ENCODE assay signal across 21 cellular contexts in the genomic region with DNA sequence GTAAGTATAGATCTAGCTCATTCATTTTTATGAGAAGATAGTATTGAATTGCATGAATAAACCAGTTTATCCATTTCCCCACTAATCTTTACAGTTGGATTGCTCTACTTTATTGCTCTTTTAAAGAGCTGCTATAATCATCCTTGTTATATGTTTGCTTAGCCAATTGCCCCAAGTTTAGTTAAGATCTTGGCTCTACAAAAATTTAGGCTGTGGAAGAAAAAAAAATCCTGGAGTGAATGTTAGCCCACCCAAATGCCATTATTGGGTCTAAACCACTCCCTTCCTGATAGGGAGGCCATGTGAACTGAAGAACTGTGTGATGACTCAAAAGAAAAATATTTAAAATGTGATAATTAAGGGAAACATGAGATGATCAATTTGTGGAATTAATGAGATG. TPM values are rescaled to one million over a fixed set of nuclear protein-coding genes. Genes with fewer than 3 reads are reported as not detected.
DNase-seq lines count a peak whose midpoint lies in the region; ATAC-seq, FAIRE-seq and TF ChIP-seq lines count a peak whose summit lies in the region.
"Had no signal": no experiment of that assay in that cellular context is flagged by ENCODE, and none has a peak within 500 bp of the region (broad histone marks: within the 10 kb centered on the region; RNA-seq: fewer than 3 reads in every experiment).

No MANE protein-coding gene starts in this region.

- H3K36me3 ChIP-seq in SK-N-MC (ENCODE audit: insufficient read depth, low read length) (no peaks in the 10 kb centered on the region), mesodermal cell (ENCODE audit: control insufficient read depth, insufficient read depth, low read length) (peaks cover 12% of the 10 kb centered on the region)
- H3K36me3 ChIP-seq: HAP-1, tibial artery had no signal

- no peak for FAIRE-seq in A549 (lab: Jason Lieb, UNC)
- FAIRE-seq: GM19239 had no signal

- ATAC-seq in A549, result no peak
- ATAC-seq in activated CD8-positive, alpha-beta memory T cell treated with anti-CD3 and anti-CD28 coated beads, Interleukin-2, amount 10 ng/mL, durations not matched to agents 7 days and 5 days, result no peak
- ATAC-seq: right cardiac atrium had no signal

- TF ChIP-seq EP300 in A549 (IDR thresholded peaks at IDR 0.05), result no peak

- CTCF ChIA-PET in A549 (lab: Yijun Ruan, JAX), result interaction anchor here (1.1 kb wide), 1 partner anchor 401 kb away, joined by 4 read pairs; no protein-coding TSS in a partner anchor
- CTCF ChIA-PET in activated CD8-positive, alpha-beta memory T cell treated with anti-CD3 and anti-CD28 coated beads, Interleukin-2, amount 10 ng/mL, durations not matched to agents 7 days and 5 days (lab: Charles Lee), result no interaction called here
- CTCF ChIA-PET in activated CD4-positive, alpha-beta memory T cell treated with anti-CD3 and anti-CD28 coated beads, Interleukin-2, amount 10 ng/mL, durations not matched to agents 7 days and 5 days (lab: Charles Lee), result interaction anchor here (0.9 to 1.1 kb wide), 3 partner anchors 10 to 444 kb away, joined by 3 read pairs; no protein-coding TSS in a partner anchor

- TF ChIP-seq CTCF in A549 (IDR thresholded peaks at IDR 0.05), result no peak

- H3K9me3 Mint-ChIP-seq in activated CD8-positive, alpha-beta memory T cell treated with anti-CD3 and anti-CD28 coated beads, Interleukin-2, amount 10 ng/mL, durations not matched to agents 7 days and 5 days (ENCODE audit: low read depth), result no peaks in the 10 kb centered on the region
- H3K9me3 Mint-ChIP-seq in activated CD4-positive, alpha-beta memory T cell treated with anti-CD3 and anti-CD28 coated beads, Interleukin-2, amount 10 ng/mL, durations not matched to agents 7 days and 5 days, result no peaks in the 10 kb centered on the region

- peak overlapping the region; percentile 87; the same call in 2 of the 3 replicates for H3K4me2 ChIP-seq in A549

- no peaks in the 10 kb centered on the region for H3K36me3 Mint-ChIP-seq in activated CD8-positive, alpha-beta memory T cell treated with anti-CD3 and anti-CD28 coated beads, Interleukin-2, amount 10 ng/mL, durations not matched to agents 7 days and 5 days
- H3K36me3 Mint-ChIP-seq in activated CD4-positive, alpha-beta memory T cell treated with anti-CD3 and anti-CD28 coated beads, Interleukin-2, amount 10 ng/mL, durations not matched to agents 7 days and 5 days (ENCODE audit: low read depth), result no peaks in the 10 kb centered on the region

- no peak overlapping the region for H3K27ac ChIP-seq in A549
- no peak overlapping the region for H3K27ac ChIP-seq in SK-N-MC
- peak overlapping the region; percentile 74 for H3K27ac ChIP-seq in mesodermal cell (ENCODE audit: low read depth, low read length, severe bottlenecking)
- H3K27ac ChIP-seq: tibial artery had no signal

- H3K4me1 ChIP-seq in A549 (peaks cover 33% of the 10 kb centered on the region), mesodermal cell (ENCODE audit: control insufficient read depth, insufficient read depth, low read length, poor library complexity, severe bottlenecking) (peaks cover 15% of the 10 kb centered on the region)

- H3K4me3 ChIP-seq in A549 (no peak overlapping the region), SK-N-MC (no peak overlapping the region; the same call in 1 of the 2 replicates), mesodermal cell (ENCODE audit: extremely low read depth, insufficient read depth, low read length, poor library complexity, severe bottlenecking) (no peak overlapping the region)
- H3K4me3 ChIP-seq: HAP-1, tibial artery had no signal

- H3K4me3 Mint-ChIP-seq in activated CD8-positive, alpha-beta memory T cell treated with anti-CD3 and anti-CD28 coated beads, Interleukin-2, amount 10 ng/mL, durations not matched to agents 7 days and 5 days, result no peak overlapping the region
- H3K4me3 Mint-ChIP-seq in activated CD4-positive, alpha-beta memory T cell treated with anti-CD3 and anti-CD28 coated beads, Interleukin-2, amount 10 ng/mL, durations not matched to agents 7 days and 5 days, result no peak overlapping the region
- H3K4me3 Mint-ChIP-seq: CD4-positive, alpha-beta memory T cell had no signal

- intact Hi-C loops in posterior vena cava (cut with DNase I), result no loop called here

- H3K9me3 ChIP-seq in A549 (no peaks in the 10 kb centered on the region), SK-N-MC (ENCODE audit: low read depth, low read length) (no peaks in the 10 kb centered on the region), mesodermal cell (ENCODE audit: control insufficient read depth, low read length) (no peaks in the 10 kb centered on the region)
- H3K9me3 ChIP-seq: HAP-1, tibial artery had no signal

- peaks cover 4% of the 10 kb centered on the region for H3K27me3 Mint-ChIP-seq in activated CD8-positive, alpha-beta memory T cell treated with anti-CD3 and anti-CD28 coated beads, Interleukin-2, amount 10 ng/mL, durations not matched to agents 7 days and 5 days
- H3K27me3 Mint-ChIP-seq in activated CD4-positive, alpha-beta memory T cell treated with anti-CD3 and anti-CD28 coated beads, Interleukin-2, amount 10 ng/mL, durations not matched to agents 7 days and 5 days, result peaks cover 5% of the 10 kb centered on the region

- H3K27ac Mint-ChIP-seq in activated CD8-positive, alpha-beta memory T cell treated with anti-CD3 and anti-CD28 coated beads, Interleukin-2, amount 10 ng/mL, durations not matched to agents 7 days and 5 days, result no peak overlapping the region
- H3K27ac Mint-ChIP-seq in activated CD4-positive, alpha-beta memory T cell treated with anti-CD3 and anti-CD28 coated beads, Interleukin-2, amount 10 ng/mL, durations not matched to agents 7 days and 5 days, result no peak overlapping the region

- TF ChIP-seq POLR2A in A549 (IDR thresholded peaks at IDR 0.05; ENCODE audit: low read length), result no peak

- peak overlapping the region; percentile 43 for H3K9ac ChIP-seq in SK-N-MC (ENCODE audit: insufficient read length)

- TF ChIP-seq RAD21 in A549 (conservative IDR thresholded peaks at IDR 0.05 in 1 of 2, IDR thresholded peaks at IDR 0.05 in 1 of 2), result no peak

- POLR2A ChIA-PET in A549 (lab: Yijun Ruan, JAX), result no interaction called here
- POLR2A ChIA-PET in activated CD4-positive, alpha-beta memory T cell treated with anti-CD3 and anti-CD28 coated beads, Interleukin-2, amount 10 ng/mL, durations not matched to agents 7 days and 5 days (lab: Charles Lee), result interaction anchor here (1.1 kb wide), 1 partner anchor 489 kb away, joined by 3 read pairs; no protein-coding TSS in a partner anchor

- H3K4me1 Mint-ChIP-seq in activated CD8-positive, alpha-beta memory T cell treated with anti-CD3 and anti-CD28 coated beads, Interleukin-2, amount 10 ng/mL, durations not matched to agents 7 days and 5 days, result peaks cover 36% of the 10 kb centered on the region
- peaks cover 41% of the 10 kb centered on the region for H3K4me1 Mint-ChIP-seq in activated CD4-positive, alpha-beta memory T cell treated with anti-CD3 and anti-CD28 coated beads, Interleukin-2, amount 10 ng/mL, durations not matched to agents 7 days and 5 days

- no peak for DNase-seq in A549 (ENCODE audit: low read depth in 1 of 2, low spot score in 1 of 2)
- peak; percentile 15 for DNase-seq in EL
- DNase-seq in SK-N-MC (ENCODE audit: low read depth, low spot score), result no peak
- DNase-seq in HuH-7 (ENCODE audit: low spot score), result no peak
- DNase-seq in activated CD8-positive, alpha-beta memory T cell treated with anti-CD3 and anti-CD28 coated beads, Interleukin-2, amount 10 ng/mL, durations not matched to agents 7 days and 5 days, result no peak
- no peak for DNase-seq in activated CD4-positive, alpha-beta memory T cell treated with anti-CD3 and anti-CD28 coated beads, Interleukin-2, amount 10 ng/mL, durations not matched to agents 7 days and 5 days
- DNase-seq in posterior vena cava (ENCODE audit: low spot score), result no peak
- DNase-seq: activated CD4-positive, alpha-beta T cell treated with anti-CD3 and anti-CD28 coated beads for 4 hours; activated CD8-positive, alpha-beta memory T cell treated with anti-CD3 and anti-CD28 coated beads, Interleukin-2, amount 50 U/mL, for 48 hours; activated gamma-delta T cell treated with Interleukin-2 at 50 U/mL for 16 hours; CD4-positive, alpha-beta memory T cell; DMS79 treated with DMSO at 0.1 percent for 48 hours; midbrain; NK-92 treated with Interleukin-12 subunit alpha and Interleukin-12 subunit beta, amount 100 ng/mL, for 24 hours; right cardiac atrium; RPMI8226; stimulated activated naive CD4-positive, alpha-beta T cell; tibial artery had no signal

TF ChIP-seq in A549, 52 proteins besides CTCF, POLR2A, EP300 and RAD21 (continues in another document):
- TF ChIP-seq ZFP36 (IDR thresholded peaks at IDR 0.05; ENCODE audit: borderline replicate concordance, partially characterized antibody) (no peak), EHF (CRISPR knock-in tag; IDR thresholded peaks at IDR 0.05) (no peak), HOXA7 (CRISPR knock-in tag; IDR thresholded peaks at IDR 0.05) (no peak), NPAS2 (CRISPR knock-in tag; IDR thresholded peaks at IDR 0.05; ENCODE audit: borderline replicate concordance) (no peak)

RNA-seq across cellular contexts. Expression of a gene that starts 2.9 kb away (rescaled TPM):
- polyA plus RNA-seq in A549 (2011; rRNA removed) (23.3 and 25.7 TPM in 2 replicates), A549 (2017; fragmentation: RNase III; extraction: RNeasy Plus Mini Kit Qiagen cat#74134 plus additional on column Dnase treatment) (14.3 to 18.2 TPM (median 18.1 TPM) in 3 replicates)
- 5.5 and 6.6 TPM in 2 replicates for polyA plus RNA-seq in A549 (2012; cell fraction: cytosol; rRNA removed)
- polyA plus RNA-seq in A549 (2012; cell fraction: nucleus; rRNA removed), result 4.9 and 8.2 TPM in 2 replicates
- 33.2 and 37.1 TPM in 2 replicates for polyA minus RNA-seq in A549 (2011; rRNA and poly(A)+ RNA removed)
- polyA plus RNA-seq in mesodermal cell (2013, experiment 1 of 2), result 25.5 TPM
- 23.8 TPM for polyA plus RNA-seq in mesodermal cell (2013, experiment 2 of 2)
- 10 to 100 TPM; 12.0 to 14.1 TPM for total RNA-seq in activated CD8-positive, alpha-beta memory T cell treated with anti-CD3 and anti-CD28 coated beads, Interleukin-2, amount 10 ng/mL, durations not matched to agents 7 days and 5 days
- 10 to 100 TPM; 13.3 to 13.5 TPM for total RNA-seq in activated CD4-positive, alpha-beta memory T cell treated with anti-CD3 and anti-CD28 coated beads, Interleukin-2, amount 10 ng/mL, durations not matched to agents 7 days and 5 days
- total RNA-seq in posterior vena cava, result 10 to 100 TPM; 20.4 to 21.9 TPM

RNA-seq across cellular contexts. Expression of a gene that starts 28.5 kb away (rescaled TPM):
- polyA plus RNA-seq in A549 (2011; rRNA removed), result not detected in 2 replicates
- polyA plus RNA-seq in A549 (2012; cell fraction: cytosol; rRNA removed), result not detected in 2 replicates
- not detected in 2 replicates for polyA plus RNA-seq in A549 (2012; cell fraction: nucleus; rRNA removed)
- not detected in 3 replicates for polyA plus RNA-seq in A549 (2017; fragmentation: RNase III; extraction: RNeasy Plus Mini Kit Qiagen cat#74134 plus additional on column Dnase treatment)
- polyA minus RNA-seq in A549 (2011; rRNA and poly(A)+ RNA removed), result not detected in 2 replicates
- 0.37 TPM for polyA plus RNA-seq in mesodermal cell (2013, experiment 1 of 2)
- polyA plus RNA-seq in mesodermal cell (2013, experiment 2 of 2), result not detected
- total RNA-seq in activated CD8-positive, alpha-beta memory T cell treated with anti-CD3 and anti-CD28 coated beads, Interleukin-2, amount 10 ng/mL, durations not matched to agents 7 days and 5 days, result not detected
- not detected for total RNA-seq in activated CD4-positive, alpha-beta memory T cell treated with anti-CD3 and anti-CD28 coated beads, Interleukin-2, amount 10 ng/mL, durations not matched to agents 7 days and 5 days
- total RNA-seq in posterior vena cava, result 1 to 10 TPM; 1.4 to 1.5 TPM
- total RNA-seq: CD4-positive, alpha-beta memory T cell had no signal
- polyA plus RNA-seq: CD4-positive, alpha-beta memory T cell had no signal
